ENCODE assay signal across 28 cellular contexts in genomic region chr9:786405-786804, GRCh38. TPM values are rescaled to one million over a fixed set of nuclear protein-coding genes. Genes with fewer than 3 reads are reported as not detected.
"Had no signal": no experiment of that assay in that cellular context is flagged by ENCODE, and none has a peak within 500 bp of the region (broad histone marks: within the 10 kb centered on the region; RNA-seq: fewer than 3 reads in every experiment).

No MANE protein-coding gene starts in this region.

- H3K27me3 ChIP-seq: heart left ventricle, sigmoid colon, testis, transverse colon, vagina had no signal

- H3K9me3 ChIP-seq: heart left ventricle, sigmoid colon, testis, transverse colon, vagina had no signal

- DNase-seq: effector CD4-positive, alpha-beta T cell; heart left ventricle; hippocampal formation; kidney glomerular epithelial cell; natural killer cell; posterior cingulate gyrus; sigmoid colon; stimulated activated CD4-positive, alpha-beta T cell treated with anti-CD3 and anti-CD28 coated beads, Interleukin-2, amount 100 ng/mL, for 24 hours; stimulated activated CD4-positive, alpha-beta T cell treated with anti-CD3 and anti-CD28 coated beads, Interleukin-4, amount 100 ng/mL, for 4 hours; stimulated activated naive B cell treated with anti-CD40 and anti-IgM and Interleukin-4, amounts not matched to agents 10 μg/mL and 1 μg/mL and 100 μg/mL, for 72 hours; stimulated activated naive CD8-positive, alpha-beta T cell treated with anti-CD3 and anti-CD28 coated beads, Interleukin-15, amount 100 ng/mL, for 72 hours; testis; transverse colon had no signal

- H3K4me1 ChIP-seq: heart left ventricle, sigmoid colon, testis, transverse colon, vagina had no signal

- FAIRE-seq: frontal cortex, islet of Langerhans had no signal

- H3K4me3 ChIP-seq: coronary artery, heart left ventricle, sigmoid colon, skin epidermis, testis, transverse colon, vagina had no signal

- H3K36me3 ChIP-seq: heart left ventricle, sigmoid colon, transverse colon, vagina had no signal

- ATAC-seq: esophagus mucosa, heart left ventricle, natural killer cell had no signal

- H3K27ac ChIP-seq: coronary artery, heart left ventricle, sigmoid colon, skin epidermis, testis, transverse colon, vagina had no signal

RNA-seq across cellular contexts. Expression of gene DMRT1, which starts 55.1 kb away (rescaled TPM):
- total RNA-seq: esophagus mucosa, fibroblast of lung, glomerular endothelial cell, heart left ventricle, lower leg skin, mesothelial cell of epicardium, mucosa of gallbladder, myocyte, natural killer cell, neural crest cell, osteocyte, sigmoid colon, subcutaneous adipose tissue, transverse colon, vagina had no signal
- polyA plus RNA-seq: fibroblast of lung, heart left ventricle had no signal
